ENCODE assay signal across 1 cellular context in genomic region chr17:76868669-76869208, GRCh38.
TF ChIP-seq lines count a peak whose summit lies in the region.

No MANE protein-coding gene starts in this region.

TF ChIP-seq in IMR-90, 13 proteins besides CTCF, POLR2A, EP300 and RAD21 (continued from another document):
- no peak for TF ChIP-seq MAFK (IDR thresholded peaks at IDR 0.05; ENCODE audit: low read depth, low read length)
- no peak for TF ChIP-seq BHLHE40 (IDR thresholded peaks at IDR 0.05; ENCODE audit: low read depth, low read length)
- no peak for TF ChIP-seq NFE2L2 (IDR thresholded peaks at IDR 0.05; ENCODE audit: low read depth, low read length)
- TF ChIP-seq ELK1 (IDR thresholded peaks at IDR 0.05; ENCODE audit: borderline replicate concordance, low read depth, low read length): no peak
